21 cellular contexts compared by ENCODE assay signal in genomic region chr17:15516150-15516549, GRCh38. TPM values are rescaled to one million over a fixed set of nuclear protein-coding genes. Genes with fewer than 3 reads are reported as not detected.
DNase-seq lines count a peak whose midpoint lies in the region; ATAC-seq, FAIRE-seq and TF ChIP-seq lines count a peak whose summit lies in the region.
"Had no signal": no experiment of that assay in that cellular context is flagged by ENCODE, and none has a peak within 500 bp of the region (broad histone marks: within the 10 kb centered on the region; RNA-seq: fewer than 3 reads in every experiment).

No MANE protein-coding gene starts in this region.

- H3K9me3 ChIP-seq in breast epithelium, result no peaks in the 10 kb centered on the region
- H3K9me3 ChIP-seq: psoas muscle, spleen had no signal

- no peak for ATAC-seq in HG03439 (IDR thresholded peaks at IDR 0.05; ENCODE audit: unreplicated experiment)
- ATAC-seq: activated naive CD4-positive, alpha-beta T cell treated with anti-CD3 and anti-CD28 coated beads, Interleukin-2, amount 50 U/mL, for 72 hours; activated T-cell treated with anti-CD3 and anti-CD28 coated beads, Interleukin-2, amount 50 U/mL, for 72 hours; left ventricle myocardium superior; psoas muscle had no signal

- H3K36me3 Mint-ChIP-seq in MCF 10A (ENCODE audit: insufficient read depth, unreplicated experiment), result peaks cover 24% of the 10 kb centered on the region

- no peak overlapping the region for H3K4me3 ChIP-seq in breast epithelium
- no peak overlapping the region for H3K4me3 ChIP-seq in bronchial epithelial cell (ENCODE audit: low read depth, low read length)
- no peak overlapping the region for H3K4me3 ChIP-seq in fibroblast of pulmonary artery (replicated peaks; ENCODE audit: low read depth, low read length)
- H3K4me3 ChIP-seq: psoas muscle, spleen had no signal

- peak; percentile 2 for DNase-seq in MCF 10A (ENCODE audit: unreplicated experiment)
- DNase-seq in breast epithelium (ENCODE audit: low spot score in 2 of 2), result no peak
- peak; percentile 27 for DNase-seq in bronchial epithelial cell (ENCODE audit: low read depth)
- DNase-seq in fibroblast of pulmonary artery (ENCODE audit: low read depth), result peak; percentile 45
- no peak for DNase-seq in NCI-H1694 (lab: John Stamatoyannopoulos, UW)
- no peak for DNase-seq in T1000 (lab: John Stamatoyannopoulos, UW)
- no peak for DNase-seq in NCI-H2171 treated with DMSO at 0.1 percent for 48 hours (lab: John Stamatoyannopoulos, UW)
- DNase-seq: activated CD4-positive, alpha-beta T cell treated with anti-CD3 and anti-CD28 coated beads for 1 hour; activated T-cell treated with anti-CD3 and anti-CD28 coated beads, Interleukin-2, amount 50 U/mL, for 72 hours; DMS79 treated with DMSO at 0.1 percent for 48 hours; H9; left ventricle myocardium superior; NCI-H1105 treated with DMSO at 0.1 percent for 48 hours; NCI-H524; psoas muscle; spleen had no signal

- no peak overlapping the region for H3K27ac ChIP-seq in breast epithelium
- H3K27ac ChIP-seq: 22Rv1, psoas muscle, RWPE1, spleen had no signal

- FAIRE-seq in bronchial epithelial cell (lab: Jason Lieb, UNC), result no peak

- no peaks in the 10 kb centered on the region for H3K4me1 ChIP-seq in breast epithelium
- H3K4me1 ChIP-seq: psoas muscle had no signal

- H3K9me3 Mint-ChIP-seq in MCF 10A (ENCODE audit: unreplicated experiment), result peaks cover 12% of the 10 kb centered on the region
- H3K9me3 Mint-ChIP-seq: activated naive CD4-positive, alpha-beta T cell treated with anti-CD3 and anti-CD28 coated beads, Interleukin-2, amount 50 U/mL, for 72 hours; activated T-cell treated with anti-CD3 and anti-CD28 coated beads, Interleukin-2, amount 50 U/mL, for 72 hours; H9 had no signal

- H3K36me3 ChIP-seq in breast epithelium (no peaks in the 10 kb centered on the region), bronchial epithelial cell (ENCODE audit: control insufficient read depth, insufficient read depth, low read length) (peaks cover 9% of the 10 kb centered on the region)

- no peaks in the 10 kb centered on the region for H3K27me3 ChIP-seq in breast epithelium
- no peaks in the 10 kb centered on the region for H3K27me3 ChIP-seq in bronchial epithelial cell (ENCODE audit: control insufficient read depth, insufficient read depth, low read length)
- H3K27me3 ChIP-seq: spleen had no signal

- no peak overlapping the region for H3K27ac Mint-ChIP-seq in MCF 10A (ENCODE audit: low read depth, unreplicated experiment)
- H3K27ac Mint-ChIP-seq: activated T-cell treated with anti-CD3 and anti-CD28 coated beads, Interleukin-2, amount 50 U/mL, for 72 hours; B cell; H9 had no signal

- H3K4me1 Mint-ChIP-seq in MCF 10A (ENCODE audit: insufficient read depth, unreplicated experiment), result no peaks in the 10 kb centered on the region
- H3K4me1 Mint-ChIP-seq: B cell, H9 had no signal

- intact Hi-C loops in MCF 10A (cut with micrococcal nuclease) (no loop called here), breast epithelium (cut with DNase I; ENCODE audit: low total_unique reads) (no loop called here)

- no peaks in the 10 kb centered on the region for H3K27me3 Mint-ChIP-seq in MCF 10A (ENCODE audit: insufficient read depth, unreplicated experiment)
- H3K27me3 Mint-ChIP-seq: B cell had no signal

- BruUV-seq in MCF 10A (replicated peaks; lab: Mats Ljungman, UMichigan), result no TSS peak

- POLR2A ChIA-PET in MCF 10A (lab: Yijun Ruan, JAX), result no interaction called here

- no peak for TF ChIP-seq CTCF in MCF 10A (IDR thresholded peaks at IDR 0.05; ENCODE audit: unreplicated experiment)
- TF ChIP-seq CTCF in breast epithelium (IDR thresholded peaks at IDR 0.05), result no peak
- TF ChIP-seq CTCF in bronchial epithelial cell (IDR thresholded peaks at IDR 0.05; ENCODE audit: insufficient read depth, low read length, severe bottlenecking), result no peak
- TF ChIP-seq CTCF in fibroblast of pulmonary artery (IDR thresholded peaks at IDR 0.05; ENCODE audit: low read length, missing control alignments), result no peak

- CTCF ChIA-PET in MCF 10A (lab: Yijun Ruan, JAX), result no interaction called here

- H3K4me3 Mint-ChIP-seq in MCF 10A (ENCODE audit: unreplicated experiment), result no peak overlapping the region
- H3K4me3 Mint-ChIP-seq: activated T-cell treated with anti-CD3 and anti-CD28 coated beads, Interleukin-2, amount 50 U/mL, for 72 hours; B cell; H9 had no signal

- TF ChIP-seq POLR2A in breast epithelium (IDR thresholded peaks at IDR 0.05), result no peak

RNA-seq across cellular contexts. Expression of gene TVP23C, which starts 47.1 kb away (rescaled TPM):
- total RNA-seq in MCF 10A (2022) (26.7 and 39.8 TPM in 2 replicates), breast epithelium (10 to 100 TPM; 11.8 to 38.6 (median 37.4) TPM), bronchial epithelial cell (14.0 and 29.4 TPM in 2 replicates)

RNA-seq across cellular contexts. Expression of gene CDRT4, which starts 48.7 kb away (rescaled TPM):
- total RNA-seq in MCF 10A (2022) (11.3 and 19.6 TPM in 2 replicates), breast epithelium (10 to 100 TPM in 1 of 3 donors, 1 to 10 TPM in 2; 3.8 to 17.4 (median 7.0) TPM), bronchial epithelial cell (1.1 and 1.3 TPM in 2 replicates)

Comparison
In these comparisons a context has a peak if more than half of its experiments do, and no peak if none do; other contexts are left out.
1. DNase-seq: peak in MCF 10A (single experiment), bronchial epithelial cell (single experiment) and fibroblast of pulmonary artery (single experiment); none in breast epithelium (0 of 2), NCI-H1694 (single experiment), T1000 (single experiment) and NCI-H2171 treated with DMSO at 0.1 percent for 48 hours (single experiment).